Comparison of ENCODE assay signal across 1 cellular context in genomic region chr6:43848992-43849391, GRCh38.
TF ChIP-seq lines count a peak whose summit lies in the region.

No MANE protein-coding gene starts in this region.

TF ChIP-seq in HepG2, 621 proteins besides CTCF, POLR2A, EP300 and RAD21 (continued from another document and continues in another):
- TF ChIP-seq PHF21A (CRISPR knock-in tag; IDR thresholded peaks at IDR 0.05) (peak; percentile 62; the same call in 1 of the 2 replicates), CREB3 (CRISPR knock-in tag; IDR thresholded peaks at IDR 0.05) (0 out of 2 replicates have a peak, but pooled peaks have one; percentile 32), ZNF704 (CRISPR knock-in tag; IDR thresholded peaks at IDR 0.05; ENCODE audit: borderline replicate concordance) (no peak), MIER2 (CRISPR knock-in tag; IDR thresholded peaks at IDR 0.05) (no peak), ZBTB4 (CRISPR knock-in tag; IDR thresholded peaks at IDR 0.05; ENCODE audit: borderline replicate concordance) (no peak), ZNF547 (CRISPR knock-in tag; IDR thresholded peaks at IDR 0.05) (no peak; the same call in 1 of the 2 replicates), KLF6 (CRISPR knock-in tag; IDR thresholded peaks at IDR 0.05) (0 out of 2 replicates have a peak, but pooled peaks have one; percentile 51), HMGXB4 (CRISPR knock-in tag; IDR thresholded peaks at IDR 0.05; ENCODE audit: borderline replicate concordance in 1 of 2, low read depth in 1 of 2) (peak in 1 of 2 experiments; percentile 29; a peak in 1 of 4 replicates), ZNF782 (CRISPR knock-in tag; IDR thresholded peaks at IDR 0.05; ENCODE audit: borderline replicate concordance) (peak; percentile 34; the same call in 1 of the 2 replicates), XRCC5 (optimal IDR thresholded peaks at IDR 0.05; ENCODE audit: low read length) (no peak), NFKB2 (CRISPR knock-in tag; IDR thresholded peaks at IDR 0.05; ENCODE audit: borderline replicate concordance) (0 out of 2 replicates have a peak, but pooled peaks have one; percentile 49), RXRB (CRISPR knock-in tag; IDR thresholded peaks at IDR 0.05; ENCODE audit: borderline replicate concordance) (peak; percentile 84), RORA (CRISPR knock-in tag; IDR thresholded peaks at IDR 0.05) (no peak), TFDP1 (CRISPR knock-in tag; IDR thresholded peaks at IDR 0.05; ENCODE audit: borderline replicate concordance) (peak; percentile 35; the same call in 1 of the 2 replicates), ZNF609 (CRISPR knock-in tag; IDR thresholded peaks at IDR 0.05; ENCODE audit: borderline replicate concordance) (peak; percentile 56; the same call in 1 of the 2 replicates), ATRX (CRISPR knock-in tag; IDR thresholded peaks at IDR 0.05; ENCODE audit: borderline replicate concordance) (no peak), ZBTB43 (CRISPR knock-in tag; conservative IDR thresholded peaks at IDR 0.05) (peak; percentile 90), ZNF639 (CRISPR knock-in tag; conservative IDR thresholded peaks at IDR 0.05) (no peak), BCL6 (CRISPR knock-in tag; IDR thresholded peaks at IDR 0.05) (peak; percentile 61; the same call in 1 of the 2 replicates), ZNF503 (CRISPR knock-in tag; IDR thresholded peaks at IDR 0.05) (peak; percentile 69; the same call in 1 of the 2 replicates), MBD4 (IDR thresholded peaks at IDR 0.05; ENCODE audit: borderline replicate concordance, low read length) (no peak), MIER3 (CRISPR knock-in tag; IDR thresholded peaks at IDR 0.05; ENCODE audit: borderline replicate concordance) (peak; percentile 65; the same call in 1 of the 2 replicates), SCMH1 (CRISPR knock-in tag; IDR thresholded peaks at IDR 0.05; ENCODE audit: borderline replicate concordance) (no peak), ETV5 (CRISPR knock-in tag; IDR thresholded peaks at IDR 0.05; ENCODE audit: borderline replicate concordance) (peak; percentile 86), GFI1 (CRISPR knock-in tag; IDR thresholded peaks at IDR 0.05; ENCODE audit: borderline replicate concordance) (peak; percentile 57; the same call in 1 of the 2 replicates), HHEX (CRISPR knock-in tag; IDR thresholded peaks at IDR 0.05) (peak; percentile 78), SRSF4 (IDR thresholded peaks at IDR 0.05; ENCODE audit: low read depth, low read length, poor library complexity, severe bottlenecking) (no peak), ZSCAN9 (CRISPR knock-in tag; IDR thresholded peaks at IDR 0.05; ENCODE audit: borderline replicate concordance) (peak; percentile 43; the same call in 1 of the 2 replicates), PITX1 (CRISPR knock-in tag; IDR thresholded peaks at IDR 0.05) (peak; percentile 96), ETS1 (CRISPR knock-in tag; IDR thresholded peaks at IDR 0.05) (no peak; the same call in 1 of the 2 replicates), ZBTB46 (CRISPR knock-in tag; IDR thresholded peaks at IDR 0.05; ENCODE audit: borderline replicate concordance) (no peak), HMG20A (CRISPR knock-in tag; IDR thresholded peaks at IDR 0.05; ENCODE audit: borderline replicate concordance) (peak; percentile 89), YY1 (IDR thresholded peaks at IDR 0.05; ENCODE audit: insufficient read depth, insufficient replicate concordance, low read depth, low read length) (peak; percentile 86), ZNF263 (CRISPR knock-in tag; IDR thresholded peaks at IDR 0.05) (peak; percentile 51; the same call in 1 of the 2 replicates)
